In the genomic region with DNA sequence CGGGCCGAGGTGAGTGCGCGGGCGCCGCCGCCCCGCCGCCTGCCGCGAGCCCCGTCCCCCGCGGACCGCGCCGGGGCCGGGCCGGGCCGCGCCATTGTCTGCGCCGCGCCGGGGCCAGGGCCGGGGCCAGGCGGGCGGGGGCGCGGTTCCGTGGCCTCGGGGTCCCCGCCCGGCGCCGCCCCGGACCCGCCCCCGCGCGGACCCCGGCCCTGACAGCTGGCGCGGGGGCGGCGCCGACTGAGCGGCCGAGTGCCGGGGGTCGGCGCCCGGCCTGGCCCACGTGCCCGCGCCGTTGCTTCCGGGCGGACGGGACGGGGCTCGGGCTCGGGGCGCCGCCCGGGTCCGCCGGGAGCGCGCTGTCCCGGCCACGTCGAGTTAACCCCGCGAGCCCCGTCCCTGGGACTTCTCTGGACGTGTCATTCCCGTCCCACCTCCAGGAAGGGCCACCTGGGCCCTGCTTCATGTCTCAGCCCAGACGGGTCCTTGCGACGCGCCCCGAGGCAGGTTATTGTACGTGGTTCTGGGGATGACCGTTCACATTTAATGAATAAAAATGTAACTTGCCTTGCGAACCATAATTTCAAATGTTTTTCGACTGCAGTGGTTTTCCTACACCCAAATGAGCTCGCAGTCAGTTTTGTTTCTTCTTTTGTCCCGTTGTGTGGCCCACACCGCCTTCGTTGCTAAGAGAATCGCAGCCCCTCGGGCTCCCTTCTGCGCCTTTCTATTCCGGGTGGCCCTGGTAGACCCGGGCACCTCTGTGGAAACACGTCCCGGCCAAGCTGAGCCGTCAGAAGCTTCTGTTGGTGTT, we compare ENCODE assay signal across 8 cellular contexts. TPM values are rescaled to one million over a fixed set of nuclear protein-coding genes. Genes with fewer than 3 reads are reported as not detected.
A peak's percentile ranks its signal among the peaks of the same experiment; 100 is the strongest.
DNase-seq lines count a peak whose midpoint lies in the region; ATAC-seq and TF ChIP-seq lines count a peak whose summit lies in the region.

No MANE protein-coding gene starts in this region.

- peaks cover 8% of the 10 kb centered on the region for H3K27me3 Mint-ChIP-seq in activated T-helper 1 cell treated with anti-CD3 and anti-CD28 coated beads, Interleukin-12 subunit alpha, Interleukin-12 subunit beta, Interleukin-2, Interleukin-4 antibody, amounts not matched to agents 30 ng/mL and 10 ng/mL and 1 ng/mL, durations not matched to agents 14 hours and 24 hours and 36 hours (ENCODE audit: insufficient read depth)

- H3K36me3 ChIP-seq in KMS-11 (ENCODE audit: insufficient read depth) (no peaks in the 10 kb centered on the region), rectal smooth muscle tissue (ENCODE audit: control insufficient read depth, insufficient read depth, low read length) (no peaks in the 10 kb centered on the region)

- H3K9me3 Mint-ChIP-seq in activated T-helper 1 cell treated with anti-CD3 and anti-CD28 coated beads, Interleukin-12 subunit alpha, Interleukin-12 subunit beta, Interleukin-2, Interleukin-4 antibody, amounts not matched to agents 30 ng/mL and 10 ng/mL and 1 ng/mL, durations not matched to agents 14 hours and 24 hours and 36 hours, result no peaks in the 10 kb centered on the region

- H3K4me3 ChIP-seq in KMS-11 (IDR thresholded peaks at IDR 0.05; ENCODE audit: insufficient read depth, low read depth, low read length) (no peak overlapping the region), rectal smooth muscle tissue (ENCODE audit: low read length) (peak overlapping the region; percentile 81)

- no peaks in the 10 kb centered on the region for H4K20me1 ChIP-seq in KMS-11 (ENCODE audit: insufficient read depth)

- H3K4me2 ChIP-seq in KMS-11, result peak overlapping the region; percentile 88

- ATAC-seq in GM21619 (IDR thresholded peaks at IDR 0.05; ENCODE audit: unreplicated experiment), result peak; percentile 18

- H3K27me3 ChIP-seq in KMS-11 (ENCODE audit: insufficient read depth, low read depth) (no peaks in the 10 kb centered on the region), rectal smooth muscle tissue (ENCODE audit: control insufficient read depth, insufficient read depth, low read length) (peaks cover 7% of the 10 kb centered on the region)

- H3K79me2 ChIP-seq in KMS-11 (ENCODE audit: insufficient read depth, low read depth), result peaks cover 39% of the 10 kb centered on the region

- peaks cover 10% of the 10 kb centered on the region for H3K36me3 Mint-ChIP-seq in activated T-helper 1 cell treated with anti-CD3 and anti-CD28 coated beads, Interleukin-12 subunit alpha, Interleukin-12 subunit beta, Interleukin-2, Interleukin-4 antibody, amounts not matched to agents 30 ng/mL and 10 ng/mL and 1 ng/mL, durations not matched to agents 14 hours and 24 hours and 36 hours (ENCODE audit: low read depth)

- H3K9ac ChIP-seq in KMS-11 (peak overlapping the region; percentile 67), rectal smooth muscle tissue (ENCODE audit: low read length) (peak overlapping the region; percentile 25)

- peak overlapping the region; percentile 44; the same call in 1 of the 2 replicates for H3K27ac ChIP-seq in KMS-11
- H3K27ac ChIP-seq in rectal smooth muscle tissue (ENCODE audit: low read depth, low read length), result no peak overlapping the region

- peak overlapping the region; percentile 97 for H3K27ac Mint-ChIP-seq in activated T-helper 1 cell treated with anti-CD3 and anti-CD28 coated beads, Interleukin-12 subunit alpha, Interleukin-12 subunit beta, Interleukin-2, Interleukin-4 antibody, amounts not matched to agents 30 ng/mL and 10 ng/mL and 1 ng/mL, durations not matched to agents 14 hours and 24 hours and 36 hours

- DNase-seq in NCI-H82 (lab: John Stamatoyannopoulos, UW) (peak; percentile 37), NCI-H82 treated with DMSO at 0.1 percent for 48 hours (lab: John Stamatoyannopoulos, UW; ENCODE audit: unreplicated experiment) (no peak), head of caudate nucleus (peak in 26 of 42 donors; percentile 10 to 64 (median 29)), hepatic stellate cell (ENCODE audit: low spot score) (no peak)
- DNase-seq in activated T-helper 1 cell treated with anti-CD3 and anti-CD28 coated beads, Interleukin-12 subunit alpha, Interleukin-12 subunit beta, Interleukin-2, Interleukin-4 antibody, amounts not matched to agents 30 ng/mL and 10 ng/mL and 1 ng/mL, durations not matched to agents 14 hours and 24 hours and 36 hours (ENCODE audit: low spot score), result no peak

- intact Hi-C loops in activated T-helper 1 cell treated with anti-CD3 and anti-CD28 coated beads, Interleukin-12 subunit alpha, Interleukin-12 subunit beta, Interleukin-2, Interleukin-4 antibody, amounts not matched to agents 30 ng/mL and 10 ng/mL and 1 ng/mL, durations not matched to agents 14 hours and 24 hours and 36 hours (cut with micrococcal nuclease), result loop anchor here (1.0 to 5.0 kb wide), 5 partner anchors 13 to 338 kb away; partner anchors contain the start of genes ALG12 and CRELD2
- intact Hi-C loops in head of caudate nucleus (cut with DNase I), result loop anchor here (2.0 to 5.0 kb wide), 2 partner anchors 25 to 63 kb away; partner anchors contain the start of genes ALG12 and CRELD2

- no peak for TF ChIP-seq CTCF in KMS-11 (conservative IDR thresholded peaks at IDR 0.05; ENCODE audit: low read depth, low read length)

- H3K4me1 Mint-ChIP-seq in activated T-helper 1 cell treated with anti-CD3 and anti-CD28 coated beads, Interleukin-12 subunit alpha, Interleukin-12 subunit beta, Interleukin-2, Interleukin-4 antibody, amounts not matched to agents 30 ng/mL and 10 ng/mL and 1 ng/mL, durations not matched to agents 14 hours and 24 hours and 36 hours (ENCODE audit: low read depth), result peaks cover 41% of the 10 kb centered on the region

- peak overlapping the region; percentile 98 for H3K4me3 Mint-ChIP-seq in activated T-helper 1 cell treated with anti-CD3 and anti-CD28 coated beads, Interleukin-12 subunit alpha, Interleukin-12 subunit beta, Interleukin-2, Interleukin-4 antibody, amounts not matched to agents 30 ng/mL and 10 ng/mL and 1 ng/mL, durations not matched to agents 14 hours and 24 hours and 36 hours

- H3K4me1 ChIP-seq in KMS-11 (ENCODE audit: low read depth, poor library complexity, severe bottlenecking), result peaks cover 13% of the 10 kb centered on the region
- no peaks in the 10 kb centered on the region for H3K4me1 ChIP-seq in rectal smooth muscle tissue (ENCODE audit: control insufficient read depth, insufficient read depth, low read length)

- H2AFZ ChIP-seq in KMS-11 (ENCODE audit: low read depth), result no peak overlapping the region

RNA-seq across cellular contexts. Expression of gene ZBED4, which starts 0.5 kb away (rescaled TPM):
- total RNA-seq in activated T-helper 1 cell treated with anti-CD3 and anti-CD28 coated beads, Interleukin-12 subunit alpha, Interleukin-12 subunit beta, Interleukin-2, Interleukin-4 antibody, amounts not matched to agents 30 ng/mL and 10 ng/mL and 1 ng/mL, durations not matched to agents 14 hours and 24 hours and 36 hours, result 19.4 and 20.9 TPM in 2 replicates

RNA-seq across cellular contexts. Expression of gene BRD1, which starts 26.5 kb away (rescaled TPM):
- 45.5 and 46.8 TPM in 2 replicates for total RNA-seq in activated T-helper 1 cell treated with anti-CD3 and anti-CD28 coated beads, Interleukin-12 subunit alpha, Interleukin-12 subunit beta, Interleukin-2, Interleukin-4 antibody, amounts not matched to agents 30 ng/mL and 10 ng/mL and 1 ng/mL, durations not matched to agents 14 hours and 24 hours and 36 hours

Comparison
In these comparisons a context has a peak if more than half of its experiments do, and no peak if none do; other contexts are left out.
1. DNase-seq: peak in NCI-H82 (single experiment) and head of caudate nucleus (26 of 42); none in NCI-H82 treated with DMSO at 0.1 percent for 48 hours (single experiment), activated T-helper 1 cell treated with anti-CD3 and anti-CD28 coated beads, Interleukin-12 subunit alpha, Interleukin-12 subunit beta, Interleukin-2, Interleukin-4 antibody, amounts not matched to agents 30 ng/mL and 10 ng/mL and 1 ng/mL, durations not matched to agents 14 hours and 24 hours and 36 hours (single experiment) and hepatic stellate cell (single experiment).